ENCODE assay signal across 9 cellular contexts in genomic region chr17:50155115-50155819, GRCh38. TPM values are rescaled to one million over a fixed set of nuclear protein-coding genes. Genes with fewer than 3 reads are reported as not detected.
A peak's percentile ranks its signal among the peaks of the same experiment; 100 is the strongest.
DNase-seq lines count a peak whose midpoint lies in the region; ATAC-seq and TF ChIP-seq lines count a peak whose summit lies in the region.
"Had no signal": no experiment of that assay in that cellular context is flagged by ENCODE, and none has a peak within 500 bp of the region (broad histone marks: within the 10 kb centered on the region; RNA-seq: fewer than 3 reads in every experiment).

No MANE protein-coding gene starts in this region.

- no peaks in the 10 kb centered on the region for H3K27me3 ChIP-seq in CD4-positive, alpha-beta T cell (ENCODE audit: control insufficient read depth, insufficient read depth, low read length)
- H3K27me3 ChIP-seq in dorsolateral prefrontal cortex (no peaks in the 10 kb centered on the region), ovary (no peaks in the 10 kb centered on the region)

- intact Hi-C loops in CD4-positive, alpha-beta T cell (cut with DNase I, micrococcal nuclease) = no loop called here
- intact Hi-C loops in dorsolateral prefrontal cortex (cut with DNase I) = no loop called here
- intact Hi-C loops in ovary (cut with DNase I) = no loop called here

- DNase-seq in CD4-positive, alpha-beta T cell = no peak
- DNase-seq in MV-4-11 (lab: John Stamatoyannopoulos, UW) (peak; percentile 81), dorsolateral prefrontal cortex (no peak), ovary (peak in 4 of 5 donors; percentile 59 to 83 (median 66)), NCI-H2196 treated with DMSO at 0.1 percent for 48 hours (lab: John Stamatoyannopoulos, UW; ENCODE audit: unreplicated experiment) (no peak), HEK293T (ENCODE audit: extremely low spot score) (no peak), COLO668 (lab: John Stamatoyannopoulos, UW; ENCODE audit: unreplicated experiment) (no peak)
- no peak for DNase-seq in activated naive CD4-positive, alpha-beta T cell treated with anti-CD3 and anti-CD28 coated beads, Interleukin-2, amount 10 ng/mL, durations not matched to agents 7 days and 5 days
- DNase-seq: DMS153 had no signal

- CTCF ChIA-PET in CD4-positive, alpha-beta T cell (lab: Charles Lee) = interaction anchor here (1.0 kb wide), 1 partner anchor 61 kb away, joined by 6 read pairs; no protein-coding TSS in a partner anchor
- CTCF ChIA-PET in HEK293T (lab: Yijun Ruan, JAX) = no interaction called here
- CTCF ChIA-PET in activated naive CD4-positive, alpha-beta T cell treated with anti-CD3 and anti-CD28 coated beads, Interleukin-2, amount 10 ng/mL, durations not matched to agents 7 days and 5 days (lab: Charles Lee) = interaction anchor here (1.2 to 1.8 kb wide), 3 partner anchors 10 to 45 kb away, joined by 3 to 8 read pairs (median 6); no protein-coding TSS in a partner anchor

- peaks cover 22% of the 10 kb centered on the region for H3K4me1 ChIP-seq in ovary (ENCODE audit: insufficient read depth)

- TF ChIP-seq POLR2A in ovary (IDR thresholded peaks at IDR 0.05) = no peak

- no peak for TF ChIP-seq CTCF in CD4-positive, alpha-beta T cell (IDR thresholded peaks at IDR 0.05)
- TF ChIP-seq CTCF in dorsolateral prefrontal cortex (IDR thresholded peaks at IDR 0.05 in 54 of 56, conservative IDR thresholded peaks at IDR 0.05 in 2 of 56; ENCODE audit: low read depth in 1 of 56, partially characterized antibody in 56 of 56) (no peak), ovary (IDR thresholded peaks at IDR 0.05) (no peak)

- POLR2A ChIA-PET in CD4-positive, alpha-beta T cell (lab: Charles Lee) = no interaction called here
- POLR2A ChIA-PET in HEK293T (lab: Yijun Ruan, JAX) = no interaction called here

- H3K4me3 ChIP-seq in dorsolateral prefrontal cortex (no peak overlapping the region), ovary (no peak overlapping the region)

- no peak for TF ChIP-seq EP300 in ovary (IDR thresholded peaks at IDR 0.05)

- no peaks in the 10 kb centered on the region for H3K9me3 ChIP-seq in CD4-positive, alpha-beta T cell (ENCODE audit: control insufficient read depth, low read length)
- no peaks in the 10 kb centered on the region for H3K9me3 ChIP-seq in ovary

- no peak for ATAC-seq in CD4-positive, alpha-beta T cell (ENCODE audit: poor library complexity)

- H3K4me1 Mint-ChIP-seq in CD4-positive, alpha-beta T cell (ENCODE audit: low read depth) = peaks cover 47% of the 10 kb centered on the region
- peaks cover 58% of the 10 kb centered on the region for H3K4me1 Mint-ChIP-seq in activated naive CD4-positive, alpha-beta T cell treated with anti-CD3 and anti-CD28 coated beads, Interleukin-2, amount 10 ng/mL, durations not matched to agents 7 days and 5 days

- H3K27me3 Mint-ChIP-seq in CD4-positive, alpha-beta T cell = no peaks in the 10 kb centered on the region
- H3K27me3 Mint-ChIP-seq in activated naive CD4-positive, alpha-beta T cell treated with anti-CD3 and anti-CD28 coated beads, Interleukin-2, amount 10 ng/mL, durations not matched to agents 7 days and 5 days = peaks cover 8% of the 10 kb centered on the region

- peak overlapping the region; percentile 47 for H3K27ac Mint-ChIP-seq in CD4-positive, alpha-beta T cell
- H3K27ac Mint-ChIP-seq in activated naive CD4-positive, alpha-beta T cell treated with anti-CD3 and anti-CD28 coated beads, Interleukin-2, amount 10 ng/mL, durations not matched to agents 7 days and 5 days = no peak overlapping the region

- H3K36me3 ChIP-seq in ovary = no peaks in the 10 kb centered on the region

- peak overlapping the region; percentile 34 for H3K4me3 Mint-ChIP-seq in CD4-positive, alpha-beta T cell
- no peak overlapping the region for H3K4me3 Mint-ChIP-seq in activated naive CD4-positive, alpha-beta T cell treated with anti-CD3 and anti-CD28 coated beads, Interleukin-2, amount 10 ng/mL, durations not matched to agents 7 days and 5 days

- 39 to 45% (median 40%) methylated on average over 8 of the region's 8 CpGs for WGBS in ovary, 3 donors

- H3K36me3 Mint-ChIP-seq in CD4-positive, alpha-beta T cell (ENCODE audit: low read depth) = peaks cover 5% of the 10 kb centered on the region
- no peaks in the 10 kb centered on the region for H3K36me3 Mint-ChIP-seq in activated naive CD4-positive, alpha-beta T cell treated with anti-CD3 and anti-CD28 coated beads, Interleukin-2, amount 10 ng/mL, durations not matched to agents 7 days and 5 days

- no peaks in the 10 kb centered on the region for H3K9me3 Mint-ChIP-seq in CD4-positive, alpha-beta T cell
- no peaks in the 10 kb centered on the region for H3K9me3 Mint-ChIP-seq in activated naive CD4-positive, alpha-beta T cell treated with anti-CD3 and anti-CD28 coated beads, Interleukin-2, amount 10 ng/mL, durations not matched to agents 7 days and 5 days

- no peak overlapping the region for H3K27ac ChIP-seq in CD4-positive, alpha-beta T cell (ENCODE audit: low read depth, low read length)
- peak overlapping the region in 30 of 59 donors; percentile 1 to 97 (median 48) for H3K27ac ChIP-seq in dorsolateral prefrontal cortex
- peak overlapping the region; percentile 70 to 81 for H3K27ac ChIP-seq in ovary

TF ChIP-seq in HEK293T, 16 proteins besides CTCF, POLR2A, EP300 and RAD21:
- TF ChIP-seq PKNOX1 (IDR thresholded peaks at IDR 0.05) (no peak), ELF4 (IDR thresholded peaks at IDR 0.05) (no peak), CTBP1 (IDR thresholded peaks at IDR 0.05; ENCODE audit: borderline replicate concordance) (no peak)

RNA-seq across cellular contexts. Expression of gene PPP1R9B, which starts 4.8 kb away (rescaled TPM):
- total RNA-seq in CD4-positive, alpha-beta T cell = 10 to 100 TPM; 53.4 to 55.7 TPM
- total RNA-seq in dorsolateral prefrontal cortex (100 to 1,000 TPM in 118 of 120 experiments, 10 to 100 TPM in 2; 74.6 to 225 (median 160) TPM), ovary (100 to 1,000 TPM in 1 of 7 donors, 10 to 100 TPM in 6; 14.8 to 109 (median 75.4) TPM)
- 10 to 100 TPM; 17.8 to 33.0 TPM for polyA plus RNA-seq in ovary

RNA-seq across cellular contexts. Expression of gene SGCA, which starts 10.5 kb away (rescaled TPM):
- not detected for total RNA-seq in CD4-positive, alpha-beta T cell
- total RNA-seq in dorsolateral prefrontal cortex (1 to 10 TPM in 57 of 120 experiments, under 1 TPM in 26, not detected in 37; 0.37 to 7.6 (median 1.3) TPM), ovary (1 to 10 TPM in 5 of 7 donors, under 1 TPM in 2; 0.48 to 3.4 (median 1.2) TPM)
- 1 to 10 TPM; 2.2 to 3.4 TPM for polyA plus RNA-seq in ovary

RNA-seq across cellular contexts. Expression of gene SAMD14, which starts 25.3 kb away (rescaled TPM):
- total RNA-seq in CD4-positive, alpha-beta T cell = under 1 TPM; 0.33 to 0.53 TPM
- 100 to 1,000 TPM in 2 of 120 experiments, 10 to 100 TPM in 118; 17.9 to 122 (median 58.2) TPM for total RNA-seq in dorsolateral prefrontal cortex
- 1 to 10 TPM in 5 of 7 donors, under 1 TPM in 2; 0.36 to 4.9 (median 1.7) TPM for total RNA-seq in ovary
- polyA plus RNA-seq in ovary = 1 to 10 TPM in 1 of 2 donors, under 1 TPM in 1; 0.77 to 2.2 TPM

RNA-seq across cellular contexts. Expression of gene COL1A1, which starts 46.2 kb away (rescaled TPM):
- 10 to 100 TPM in 1 of 2 experiments, 1 to 10 TPM in 1; 10.0 to 11.4 TPM for total RNA-seq in CD4-positive, alpha-beta T cell
- total RNA-seq in dorsolateral prefrontal cortex = 10 to 100 TPM in 16 of 120 experiments, 1 to 10 TPM in 95, under 1 TPM in 9; 0.25 to 23.1 (median 3.3) TPM
- total RNA-seq in ovary = 1,000 to 10,000 TPM in 1 of 7 donors, 100 to 1,000 TPM in 5, 10 to 100 TPM in 1; 71.2 to 1,087 (median 550) TPM
- polyA plus RNA-seq in ovary = 100 to 1,000 TPM; 260 to 321 TPM

Comparison
In these comparisons a context has a peak if more than half of its experiments do, and no peak if none do; other contexts are left out.
1. DNase-seq: peak in MV-4-11 (single experiment) and ovary (4 of 5); none in CD4-positive, alpha-beta T cell (0 of 10), dorsolateral prefrontal cortex (0 of 10), NCI-H2196 treated with DMSO at 0.1 percent for 48 hours (single experiment), HEK293T (single experiment), activated naive CD4-positive, alpha-beta T cell treated with anti-CD3 and anti-CD28 coated beads, Interleukin-2, amount 10 ng/mL, durations not matched to agents 7 days and 5 days (single experiment) and COLO668 (single experiment).